In genomic region chr12:90298289-90298948, GRCh38 we compare ENCODE assay signal across 21 cellular contexts.
DNase-seq lines count a peak whose midpoint lies in the region; ATAC-seq and TF ChIP-seq lines count a peak whose summit lies in the region.
"Had no signal": no experiment of that assay in that cellular context is flagged by ENCODE, and none has a peak within 500 bp of the region (broad histone marks: within the 10 kb centered on the region; RNA-seq: fewer than 3 reads in every experiment).

No MANE protein-coding gene starts in this region.

- no peak for TF ChIP-seq CTCF in AG10803 (conservative IDR thresholded peaks at IDR 0.05; ENCODE audit: low read length)
- TF ChIP-seq CTCF in DND-41 (IDR thresholded peaks at IDR 0.05; ENCODE audit: borderline replicate concordance, extremely low read depth, low read length, poor library complexity, severe bottlenecking) = no peak
- TF ChIP-seq CTCF in chondrocyte (IDR thresholded peaks at IDR 0.05) = no peak

- no peaks in the 10 kb centered on the region for H3K9me3 ChIP-seq in DND-41 (ENCODE audit: insufficient read depth, low read length, severe bottlenecking)
- H3K9me3 ChIP-seq: adrenal gland, heart left ventricle, psoas muscle, spleen had no signal

- H3K27ac Mint-ChIP-seq in chondrocyte (ENCODE audit: unreplicated experiment) = peak overlapping the region; percentile 74
- H3K27ac Mint-ChIP-seq: activated T-helper 1 cell treated with anti-CD3 and anti-CD28 coated beads, Interleukin-12 subunit alpha, Interleukin-12 subunit beta, Interleukin-2, Interleukin-4 antibody, amounts not matched to agents 30 ng/mL and 10 ng/mL and 1 ng/mL, durations not matched to agents 14 hours and 24 hours and 36 hours had no signal

- H3K4me3 ChIP-seq in AG10803 (ENCODE audit: low read length) (no peak overlapping the region), DND-41 (ENCODE audit: low read depth in 1 of 2, low read length in 2 of 2) (peak overlapping the region in 1 of 2 experiments; percentile 23; a peak in 1 of 4 replicates)
- H3K4me3 ChIP-seq: adrenal gland, cardiac muscle cell, GM23248, psoas muscle had no signal

- peaks cover 52% of the 10 kb centered on the region for H3K4me1 ChIP-seq in DND-41 (ENCODE audit: insufficient read depth, low read length)
- H3K4me1 ChIP-seq: adrenal gland, psoas muscle had no signal

- H3K36me3 Mint-ChIP-seq in chondrocyte (ENCODE audit: low read depth) = no peaks in the 10 kb centered on the region
- H3K36me3 Mint-ChIP-seq: IgD-negative memory B cell had no signal

- H3K4me3 Mint-ChIP-seq in chondrocyte (ENCODE audit: unreplicated experiment) = no peak overlapping the region

- H3K9ac ChIP-seq in DND-41 (ENCODE audit: low read depth, low read length) = peak overlapping the region; percentile 46
- H3K9ac ChIP-seq: GM23248 had no signal

- H3K27me3 ChIP-seq in DND-41 (ENCODE audit: insufficient read depth, low read length, poor library complexity) = no peaks in the 10 kb centered on the region
- H3K27me3 ChIP-seq: adrenal gland, cardiac muscle cell, heart left ventricle, spleen had no signal

- H3K27ac ChIP-seq in DND-41 (ENCODE audit: low read length) = peak overlapping the region; percentile 71
- H3K27ac ChIP-seq: adrenal gland, cardiac muscle cell, GM23248, psoas muscle, VCaP had no signal

- no peaks in the 10 kb centered on the region for H3K9me3 Mint-ChIP-seq in chondrocyte (ENCODE audit: low read depth)
- H3K9me3 Mint-ChIP-seq: activated T-helper 1 cell treated with anti-CD3 and anti-CD28 coated beads, Interleukin-12 subunit alpha, Interleukin-12 subunit beta, Interleukin-2, Interleukin-4 antibody, amounts not matched to agents 30 ng/mL and 10 ng/mL and 1 ng/mL, durations not matched to agents 14 hours and 24 hours and 36 hours had no signal

- peaks cover 35% of the 10 kb centered on the region for H3K4me1 Mint-ChIP-seq in chondrocyte (ENCODE audit: low read depth)

- H3K27me3 Mint-ChIP-seq in chondrocyte (ENCODE audit: low read depth) = no peaks in the 10 kb centered on the region

- DNase-seq in AG10803 (ENCODE audit: low read depth) (peak; percentile 20), DND-41 (no peak), chondrocyte (ENCODE audit: low spot score) (no peak), DMS 273 treated with DMSO at 0.1 percent for 48 hours (lab: John Stamatoyannopoulos, UW) (no peak), NCI-H526 treated with DMSO at 0.1 percent for 48 hours (lab: John Stamatoyannopoulos, UW) (no peak), head of caudate nucleus (no peak), cerebellum (ENCODE audit: low spot score) (no peak)
- DNase-seq: adrenal gland; effector memory CD4-positive, alpha-beta T cell; GM23248; heart left ventricle; NCI-H1048; NCI-H2081 treated with DMSO at 0.1 percent for 48 hours; NCI-H510A; psoas muscle; spleen had no signal

- H3K4me2 ChIP-seq in DND-41 (ENCODE audit: insufficient read depth, low read length) = peak overlapping the region; percentile 66

- H2AFZ ChIP-seq in DND-41 (ENCODE audit: low read depth, low read length) = peak overlapping the region; percentile 65
- H2AFZ ChIP-seq: GM23248 had no signal

- ATAC-seq in DND-41 (ENCODE audit: insufficient read depth, low read depth) (peak; percentile 32; the same call in 2 of the 3 replicates), HG03378 (IDR thresholded peaks at IDR 0.05; ENCODE audit: unreplicated experiment) (peak; percentile 37)
- ATAC-seq: psoas muscle had no signal

- no peaks in the 10 kb centered on the region for H4K20me1 ChIP-seq in DND-41 (ENCODE audit: insufficient read depth, low read length)

- intact Hi-C loops in head of caudate nucleus (cut with DNase I) = no loop called here

- H3K36me3 ChIP-seq in DND-41 (ENCODE audit: insufficient read depth, low read length) = no peaks in the 10 kb centered on the region
- H3K36me3 ChIP-seq: adrenal gland, cardiac muscle cell, heart left ventricle, spleen had no signal

- H3K79me2 ChIP-seq in DND-41 (ENCODE audit: insufficient read depth, low read length) = no peaks in the 10 kb centered on the region
